ENCODE assay signal across 18 cellular contexts in genomic region chr16:86827521-86827920, GRCh38.
A peak's percentile ranks its signal among the peaks of the same experiment; 100 is the strongest.
DNase-seq lines count a peak whose midpoint lies in the region; TF ChIP-seq lines count a peak whose summit lies in the region.
"Had no signal": no experiment of that assay in that cellular context is flagged by ENCODE, and none has a peak within 500 bp of the region (broad histone marks: within the 10 kb centered on the region; RNA-seq: fewer than 3 reads in every experiment).

No MANE protein-coding gene starts in this region.

- H3K79me2 ChIP-seq in neural progenitor cell (ENCODE audit: low read depth), result no peaks in the 10 kb centered on the region

- H3K4me1 ChIP-seq in BLaER1 (peaks cover 32% of the 10 kb centered on the region), neural progenitor cell (peaks cover 15% of the 10 kb centered on the region)

- H3K4me3 Mint-ChIP-seq in neural progenitor cell (peak overlapping the region; percentile 11), osteocyte (ENCODE audit: unreplicated experiment) (no peak overlapping the region)
- H3K4me3 Mint-ChIP-seq: T-helper 17 cell had no signal

- H3K27ac Mint-ChIP-seq in neural progenitor cell (peak overlapping the region; percentile 37), osteocyte (ENCODE audit: unreplicated experiment) (no peak overlapping the region)
- H3K27ac Mint-ChIP-seq: H9, T-helper 17 cell had no signal

- no peaks in the 10 kb centered on the region for H3K36me3 ChIP-seq in BLaER1
- no peaks in the 10 kb centered on the region for H3K36me3 ChIP-seq in neural progenitor cell

- H3K27me3 ChIP-seq in BLaER1 (peaks cover 30% of the 10 kb centered on the region), neural progenitor cell (peaks cover 26% of the 10 kb centered on the region)

- H3K9ac ChIP-seq in BLaER1 (no peak overlapping the region), neural progenitor cell (no peak overlapping the region)

- H2AFZ ChIP-seq in neural progenitor cell (replicated peaks), result no peak overlapping the region

- H3K27ac ChIP-seq in BLaER1 (no peak overlapping the region), neural progenitor cell (no peak overlapping the region)

- H3K9me3 Mint-ChIP-seq in neural progenitor cell (peaks cover 3% of the 10 kb centered on the region), osteocyte (ENCODE audit: unreplicated experiment) (no peaks in the 10 kb centered on the region)

- H3K9me3 ChIP-seq in BLaER1 (no peaks in the 10 kb centered on the region), neural progenitor cell (ENCODE audit: low read depth) (no peaks in the 10 kb centered on the region)

- peak overlapping the region; percentile 39 for H3K4me2 ChIP-seq in BLaER1
- peak overlapping the region; percentile 63 for H3K4me2 ChIP-seq in neural progenitor cell

- peaks cover 16% of the 10 kb centered on the region for H3K27me3 Mint-ChIP-seq in neural progenitor cell (ENCODE audit: insufficient read depth, low read depth)
- no peaks in the 10 kb centered on the region for H3K27me3 Mint-ChIP-seq in osteocyte (ENCODE audit: unreplicated experiment)

- H3K4me1 Mint-ChIP-seq in neural progenitor cell (peaks cover 22% of the 10 kb centered on the region), osteocyte (ENCODE audit: unreplicated experiment) (peaks cover 30% of the 10 kb centered on the region)

- H3K36me3 Mint-ChIP-seq in neural progenitor cell (no peaks in the 10 kb centered on the region), osteocyte (ENCODE audit: unreplicated experiment) (no peaks in the 10 kb centered on the region)

- no peaks in the 10 kb centered on the region for H3F3A ChIP-seq in neural progenitor cell (ENCODE audit: low read depth)

- H4K20me1 ChIP-seq in BLaER1 (no peaks in the 10 kb centered on the region), neural progenitor cell (ENCODE audit: low read depth) (no peaks in the 10 kb centered on the region)

- no peak for TF ChIP-seq CTCF in neural progenitor cell (IDR thresholded peaks at IDR 0.05)
- TF ChIP-seq CTCF in osteocyte (IDR thresholded peaks at IDR 0.05), result no peak

- peak; percentile 46 for DNase-seq in H4 (ENCODE audit: low spot score)
- peak; percentile 16 for DNase-seq in RPMI8226
- DNase-seq in neural progenitor cell (ENCODE audit: low spot score), result no peak
- DNase-seq in osteocyte (ENCODE audit: extremely low spot score, unreplicated experiment), result no peak
- no peak for DNase-seq in NCI-H146 treated with DMSO at 0.1 percent for 48 hours (lab: John Stamatoyannopoulos, UW; ENCODE audit: unreplicated experiment)
- no peak for DNase-seq in NCI-H1048 (lab: John Stamatoyannopoulos, UW)
- DNase-seq: DMS 273 treated with DMSO at 0.1 percent for 48 hours; NCI-H1105; NCI-H187 treated with DMSO at 0.1 percent for 48 hours; NCI-H2171 treated with DMSO at 0.1 percent for 48 hours; NCI-H524; NK-92 treated with Interleukin-12 subunit alpha and Interleukin-12 subunit beta, amount 100 ng/mL, for 24 hours; OCI-M1; Right ventricle myocardium superior; T-helper 17 cell had no signal

- H3K4me3 ChIP-seq in BLaER1, result no peak overlapping the region
- H3K4me3 ChIP-seq in neural progenitor cell, result no peak overlapping the region
- H3K4me3 ChIP-seq: K562 had no signal

Comparison
In these comparisons a context has a peak if more than half of its experiments do, and no peak if none do; other contexts are left out.
1. DNase-seq: peak in H4 (single experiment) and RPMI8226 (single experiment); none in neural progenitor cell (single experiment), osteocyte (single experiment), NCI-H146 treated with DMSO at 0.1 percent for 48 hours (single experiment) and NCI-H1048 (single experiment).